In the genomic region with DNA sequence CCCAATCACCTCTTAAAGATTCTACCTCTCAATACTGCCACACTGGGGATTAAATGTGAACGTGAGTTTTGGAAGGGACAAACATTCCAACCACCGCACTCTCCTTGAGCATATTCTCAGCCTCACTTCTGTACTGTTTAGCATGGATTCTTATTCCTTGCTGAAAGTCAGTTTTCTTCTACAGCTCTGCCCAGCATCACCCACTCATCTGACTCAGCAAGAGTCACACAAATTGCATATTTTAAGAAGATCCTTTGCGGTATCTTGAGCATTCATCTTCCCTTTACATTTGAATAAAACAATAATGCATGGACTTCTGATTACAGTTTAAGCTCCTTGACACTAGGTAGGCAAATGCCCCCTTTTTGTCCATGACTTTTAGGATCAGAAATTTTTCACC, we compare ENCODE assay signal across 10 cellular contexts.
DNase-seq lines count a peak whose midpoint lies in the region; ATAC-seq and TF ChIP-seq lines count a peak whose summit lies in the region.
"Had no signal": no experiment of that assay in that cellular context is flagged by ENCODE, and none has a peak within 500 bp of the region (broad histone marks: within the 10 kb centered on the region; RNA-seq: fewer than 3 reads in every experiment).

No MANE protein-coding gene starts in this region.

- H3K9me3 ChIP-seq in CD4-positive, alpha-beta memory T cell (ENCODE audit: control insufficient read depth in 1 of 2, low read length in 2 of 2), result no peaks in the 10 kb centered on the region
- no peaks in the 10 kb centered on the region for H3K9me3 ChIP-seq in mucosa of descending colon

- no peaks in the 10 kb centered on the region for H3K27me3 ChIP-seq in CD4-positive, alpha-beta memory T cell (ENCODE audit: insufficient read depth, low read length)

- no peak for DNase-seq in CD4-positive, alpha-beta memory T cell
- DNase-seq in LHCN-M2 (ENCODE audit: low read depth) (peak; percentile 86), osteocyte (ENCODE audit: extremely low spot score, unreplicated experiment) (no peak), mucosa of descending colon (no peak), NCI-H345 treated with DMSO at 0.1 percent for 48 hours (lab: John Stamatoyannopoulos, UW; ENCODE audit: unreplicated experiment) (no peak), NCI-H2227 treated with DMSO at 0.1 percent for 48 hours (lab: John Stamatoyannopoulos, UW) (no peak), NCI-H2227 (lab: John Stamatoyannopoulos, UW; ENCODE audit: unreplicated experiment) (no peak)
- no peak for DNase-seq in central memory CD8-positive, alpha-beta T cell (ENCODE audit: low spot score in 2 of 2)
- DNase-seq: DMS 273 treated with DMSO at 0.1 percent for 48 hours, NCI-H526 treated with DMSO at 0.1 percent for 48 hours had no signal

- peak overlapping the region in 4 of 7 donors; percentile 23 to 89 (median 70) for H3K27ac Mint-ChIP-seq in CD4-positive, alpha-beta memory T cell
- H3K27ac Mint-ChIP-seq in central memory CD8-positive, alpha-beta T cell (ENCODE audit: low read depth), result no peak overlapping the region
- H3K27ac Mint-ChIP-seq in osteocyte (ENCODE audit: unreplicated experiment), result peak overlapping the region; percentile 59

- POLR2A ChIA-PET in CD4-positive, alpha-beta memory T cell (lab: Charles Lee; ENCODE audit: partially characterized antibody), result no interaction called here

- no peaks in the 10 kb centered on the region for H3K27me3 Mint-ChIP-seq in CD4-positive, alpha-beta memory T cell
- H3K27me3 Mint-ChIP-seq in central memory CD8-positive, alpha-beta T cell, result no peaks in the 10 kb centered on the region
- no peaks in the 10 kb centered on the region for H3K27me3 Mint-ChIP-seq in osteocyte (ENCODE audit: unreplicated experiment)

- peaks cover 89% of the 10 kb centered on the region for H3K4me1 ChIP-seq in CD4-positive, alpha-beta memory T cell (ENCODE audit: insufficient read depth, low read length)
- H3K4me1 ChIP-seq in mucosa of descending colon (ENCODE audit: low read depth), result peaks cover 3% of the 10 kb centered on the region

- CTCF ChIA-PET in CD4-positive, alpha-beta memory T cell (lab: Charles Lee; ENCODE audit: partially characterized antibody), result interaction anchor here (1.2 kb wide), 1 partner anchor 117 kb away, joined by 3 read pairs; no protein-coding TSS in a partner anchor

- intact Hi-C loops in CD4-positive, alpha-beta memory T cell (cut with micrococcal nuclease), result no loop called here
- intact Hi-C loops in mucosa of descending colon (cut with DNase I, micrococcal nuclease), result no loop called here

- ATAC-seq in central memory CD8-positive, alpha-beta T cell (replicated peaks; ENCODE audit: extremely low read depth, poor library complexity, severe bottlenecking), result no peak
- no peak for ATAC-seq in mucosa of descending colon

- peaks cover 6% of the 10 kb centered on the region for H3K36me3 ChIP-seq in CD4-positive, alpha-beta memory T cell (ENCODE audit: insufficient read depth, low read length)
- H3K36me3 ChIP-seq in mucosa of descending colon (ENCODE audit: low read depth), result no peaks in the 10 kb centered on the region

- H3K27ac ChIP-seq in CD4-positive, alpha-beta memory T cell (ENCODE audit: low read depth, low read length), result no peak overlapping the region

- H3K4me3 Mint-ChIP-seq in CD4-positive, alpha-beta memory T cell, result peak overlapping the region in 5 of 8 donors; percentile 23 to 58 (median 44)
- peak overlapping the region; percentile 55 for H3K4me3 Mint-ChIP-seq in central memory CD8-positive, alpha-beta T cell
- H3K4me3 Mint-ChIP-seq in osteocyte (ENCODE audit: unreplicated experiment), result no peak overlapping the region

- no peak for TF ChIP-seq CTCF in osteocyte (IDR thresholded peaks at IDR 0.05)
- no peak for TF ChIP-seq CTCF in mucosa of descending colon (IDR thresholded peaks at IDR 0.05)

- no peak overlapping the region for H3K4me3 ChIP-seq in CD4-positive, alpha-beta memory T cell (ENCODE audit: low read length in 2 of 2)
- no peak overlapping the region for H3K4me3 ChIP-seq in mucosa of descending colon

- peaks cover 42 to 59% (median 53%) of the 10 kb centered on the region in 4 donors for H3K4me1 Mint-ChIP-seq in CD4-positive, alpha-beta memory T cell
- H3K4me1 Mint-ChIP-seq in central memory CD8-positive, alpha-beta T cell, result peaks cover 45% of the 10 kb centered on the region
- H3K4me1 Mint-ChIP-seq in osteocyte (ENCODE audit: unreplicated experiment), result peaks cover 14% of the 10 kb centered on the region

- H3K36me3 Mint-ChIP-seq in CD4-positive, alpha-beta memory T cell, result peaks cover 20 to 42% of the 10 kb centered on the region in 2 donors
- H3K36me3 Mint-ChIP-seq in central memory CD8-positive, alpha-beta T cell (ENCODE audit: insufficient read depth), result peaks cover 53% of the 10 kb centered on the region
- peaks cover 19% of the 10 kb centered on the region for H3K36me3 Mint-ChIP-seq in osteocyte (ENCODE audit: unreplicated experiment)

- H3K9me3 Mint-ChIP-seq in CD4-positive, alpha-beta memory T cell, result peaks cover 0 to 15% (median 0%) of the 10 kb centered on the region in 8 donors
- no peaks in the 10 kb centered on the region for H3K9me3 Mint-ChIP-seq in central memory CD8-positive, alpha-beta T cell
- H3K9me3 Mint-ChIP-seq in osteocyte (ENCODE audit: unreplicated experiment), result no peaks in the 10 kb centered on the region
